ENCODE assay signal across 1 cellular context in genomic region chr7:100486111-100486636, GRCh38.
TF ChIP-seq lines count a peak whose summit lies in the region.

No MANE protein-coding gene starts in this region.

TF ChIP-seq in A549, 52 proteins besides CTCF, POLR2A, EP300 and RAD21 (continued from another document):
- TF ChIP-seq, protein P1, sequence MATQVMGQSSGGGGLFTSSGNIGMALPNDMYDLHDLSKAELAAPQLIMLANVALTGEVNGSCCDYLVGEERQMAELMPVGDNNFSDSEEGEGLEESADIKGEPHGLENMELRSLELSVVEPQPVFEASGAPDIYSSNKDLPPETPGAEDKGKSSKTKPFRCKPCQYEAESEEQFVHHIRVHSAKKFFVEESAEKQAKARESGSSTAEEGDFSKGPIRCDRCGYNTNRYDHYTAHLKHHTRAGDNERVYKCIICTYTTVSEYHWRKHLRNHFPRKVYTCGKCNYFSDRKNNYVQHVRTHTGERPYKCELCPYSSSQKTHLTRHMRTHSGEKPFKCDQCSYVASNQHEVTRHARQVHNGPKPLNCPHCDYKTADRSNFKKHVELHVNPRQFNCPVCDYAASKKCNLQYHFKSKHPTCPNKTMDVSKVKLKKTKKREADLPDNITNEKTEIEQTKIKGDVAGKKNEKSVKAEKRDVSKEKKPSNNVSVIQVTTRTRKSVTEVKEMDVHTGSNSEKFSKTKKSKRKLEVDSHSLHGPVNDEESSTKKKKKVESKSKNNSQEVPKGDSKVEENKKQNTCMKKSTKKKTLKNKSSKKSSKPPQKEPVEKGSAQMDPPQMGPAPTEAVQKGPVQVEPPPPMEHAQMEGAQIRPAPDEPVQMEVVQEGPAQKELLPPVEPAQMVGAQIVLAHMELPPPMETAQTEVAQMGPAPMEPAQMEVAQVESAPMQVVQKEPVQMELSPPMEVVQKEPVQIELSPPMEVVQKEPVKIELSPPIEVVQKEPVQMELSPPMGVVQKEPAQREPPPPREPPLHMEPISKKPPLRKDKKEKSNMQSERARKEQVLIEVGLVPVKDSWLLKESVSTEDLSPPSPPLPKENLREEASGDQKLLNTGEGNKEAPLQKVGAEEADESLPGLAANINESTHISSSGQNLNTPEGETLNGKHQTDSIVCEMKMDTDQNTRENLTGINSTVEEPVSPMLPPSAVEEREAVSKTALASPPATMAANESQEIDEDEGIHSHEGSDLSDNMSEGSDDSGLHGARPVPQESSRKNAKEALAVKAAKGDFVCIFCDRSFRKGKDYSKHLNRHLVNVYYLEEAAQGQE (IDR thresholded peaks at IDR 0.05), result no peak
- TF ChIP-seq KDM1A (IDR thresholded peaks at IDR 0.05; ENCODE audit: low read depth) (no peak), BCL3 (IDR thresholded peaks at IDR 0.05) (no peak), SMC3 (IDR thresholded peaks at IDR 0.05) (no peak), SREBF2 (IDR thresholded peaks at IDR 0.05) (no peak), NR3C1 (IDR thresholded peaks at IDR 0.05) (no peak)
